Comparison of ENCODE assay signal across 18 cellular contexts in the genomic region with DNA sequence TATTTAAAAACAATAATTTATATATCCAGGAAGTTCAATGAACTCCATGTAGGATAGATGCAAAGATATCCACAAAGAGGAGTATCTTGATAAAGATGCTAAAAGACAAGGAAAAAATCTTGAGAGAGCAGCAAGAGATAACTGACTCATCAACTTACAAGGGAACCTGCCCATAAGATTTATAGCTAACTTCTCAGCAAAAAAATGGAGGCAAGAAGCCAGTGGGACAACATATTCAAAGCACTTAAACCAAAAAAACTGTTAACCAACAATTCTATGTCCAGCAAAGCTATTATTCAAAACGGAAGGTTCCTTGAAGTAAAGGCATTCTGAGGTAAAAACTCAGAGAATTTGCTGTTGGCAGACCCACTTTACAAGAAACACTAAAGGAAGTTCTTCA.
DNase-seq lines count a peak whose midpoint lies in the region; TF ChIP-seq lines count a peak whose summit lies in the region.
"Had no signal": no experiment of that assay in that cellular context is flagged by ENCODE, and none has a peak within 500 bp of the region (broad histone marks: within the 10 kb centered on the region; RNA-seq: fewer than 3 reads in every experiment).

No MANE protein-coding gene starts in this region.

- H3K4me3 ChIP-seq in HEK293 (ENCODE audit: low read depth, low read length) (no peak overlapping the region), fibroblast of mammary gland (ENCODE audit: control insufficient read depth, low read depth, low read length) (no peak overlapping the region)
- H3K4me3 ChIP-seq: A549; BLaER1 treated with 17β-estradiol and CSF1 and Interleukin-3, amounts not matched to agents 10 nM and 100 nM; GM12878 had no signal

- peaks cover 12 to 39% of the 10 kb centered on the region in 2 experiments for H3K36me3 ChIP-seq in HEK293 (ENCODE audit: control insufficient read depth in 2 of 2, insufficient read depth in 1 of 2, low read length in 2 of 2)

- H3K4me1 ChIP-seq in HEK293 (ENCODE audit: control insufficient read depth, insufficient read depth, low read length), result no peaks in the 10 kb centered on the region
- H3K4me1 ChIP-seq: A549, Caco-2 had no signal

- DNase-seq in ELR (ENCODE audit: low read depth), result peak; percentile 5
- DNase-seq in fibroblast of mammary gland (ENCODE audit: low read depth), result peak; percentile 18
- no peak for DNase-seq in Kasumi-1 (lab: John Stamatoyannopoulos, UW)
- no peak for DNase-seq in stimulated activated CD4-positive, alpha-beta T cell treated with anti-CD3 and anti-CD28 coated beads, Interleukin-4, amount 100 ng/mL, for 4 hours
- DNase-seq in NCI-H1436 treated with DMSO at 0.1 percent for 48 hours (lab: John Stamatoyannopoulos, UW), result no peak
- DNase-seq: AML-193; Caco-2; Calu3; CD4-positive, alpha-beta T cell; CD8-positive, alpha-beta T cell; DMS79 treated with DMSO at 0.1 percent for 48 hours; GDM1 had no signal

- H3K9me3 ChIP-seq in HEK293 (ENCODE audit: control insufficient read depth, insufficient read depth, low read depth, low read length), result no peaks in the 10 kb centered on the region
- H3K9me3 ChIP-seq: A549, Caco-2 had no signal

- no peak overlapping the region for H3K27ac ChIP-seq in HEK293 (ENCODE audit: extremely low read depth, low read depth, low read length)
- H3K27ac ChIP-seq: 22Rv1; A549; BLaER1 treated with 17β-estradiol and CSF1 and Interleukin-3, amounts not matched to agents 10 nM and 100 nM; C4-2B had no signal

- POLR2A ChIA-PET in HEK293 (lab: Yijun Ruan, JAX), result interaction anchor here (1.8 kb wide), 1 partner anchor 21 kb away, joined by 12 read pairs; the partner anchor contains the start of gene RABGAP1

- CTCF ChIA-PET in HEK293 (lab: Yijun Ruan, JAX), result interaction anchor here (0.9 to 1.1 kb wide), 2 partner anchors 31 to 57 kb away, joined by 3 to 5 read pairs; no protein-coding TSS in a partner anchor

- TF ChIP-seq CTCF in HEK293 (tag by site-specific recombination; IDR thresholded peaks at IDR 0.05), result no peak
- no peak for TF ChIP-seq CTCF in fibroblast of mammary gland (conservative IDR thresholded peaks at IDR 0.05; ENCODE audit: control insufficient read depth, insufficient read depth, low read depth, low read length)

TF ChIP-seq in HEK293, 187 proteins besides CTCF, POLR2A, EP300 and RAD21:
- no peak for TF ChIP-seq KLF8 (tag by site-specific recombination; IDR thresholded peaks at IDR 0.05)
- peak; percentile 61 for TF ChIP-seq SETDB1 (IDR thresholded peaks at IDR 0.05; ENCODE audit: insufficient read length, low read length)

Comparison
In these comparisons a context has a peak if more than half of its experiments do, and no peak if none do; other contexts are left out.
1. DNase-seq: peak in ELR (single experiment) and fibroblast of mammary gland (single experiment); none in Kasumi-1 (0 of 2), stimulated activated CD4-positive, alpha-beta T cell treated with anti-CD3 and anti-CD28 coated beads, Interleukin-4, amount 100 ng/mL, for 4 hours (0 of 2) and NCI-H1436 treated with DMSO at 0.1 percent for 48 hours (single experiment).